ENCODE assay signal across 8 cellular contexts in the genomic region with DNA sequence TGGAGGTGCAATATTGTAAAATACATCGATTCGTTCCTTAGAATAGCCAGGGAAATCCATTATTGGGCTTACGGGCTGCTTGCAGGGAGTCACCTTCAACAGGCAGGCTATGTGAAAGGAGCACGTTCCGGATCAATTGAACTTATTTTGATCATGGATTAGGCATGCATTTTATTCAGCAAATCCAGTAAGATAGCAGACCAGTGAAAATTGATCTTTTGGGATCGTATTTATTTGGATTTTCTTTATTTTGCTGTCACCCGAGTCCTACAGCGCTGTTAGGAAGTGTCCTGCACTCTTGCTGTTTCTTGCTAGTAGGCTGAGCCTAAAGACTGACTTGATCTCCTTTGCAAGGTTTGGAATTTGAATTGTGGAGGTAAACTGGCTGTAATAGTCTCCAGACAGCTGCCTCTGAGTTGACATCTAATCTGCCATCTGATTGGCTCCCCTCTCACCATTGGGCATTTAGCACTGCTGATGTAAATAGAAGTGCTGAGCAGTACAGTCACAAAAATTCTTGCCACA. TPM values are rescaled to one million over a fixed set of nuclear protein-coding genes. Genes with fewer than 3 reads are reported as not detected.
DNase-seq lines count a peak whose midpoint lies in the region; ATAC-seq and TF ChIP-seq lines count a peak whose summit lies in the region.

No MANE protein-coding gene starts in this region.

- DNase-seq in EH (ENCODE audit: low read depth) (peak; percentile 94), NT2/D1 (ENCODE audit: low read depth, low spot score) (no peak), activated T-helper 1 cell treated with Interleukin-2 at 50 U/mL for 16 hours (ENCODE audit: low read depth) (peak; percentile 18), esophagus squamous epithelium (lab: John Stamatoyannopoulos, UW) (no peak), tibial artery (peak in 1 of 2 donors; percentile 64)

- intact Hi-C loops in esophagus squamous epithelium (cut with DNase I) (no loop called here), tibial artery (cut with DNase I; ENCODE audit: low total_unique reads) (no loop called here)

- no peaks in the 10 kb centered on the region for H3K9me3 ChIP-seq in HUES64 (ENCODE audit: insufficient read depth, low read depth, low read length)
- H3K9me3 ChIP-seq in NT2/D1 (ENCODE audit: insufficient read depth, low read length), result no peaks in the 10 kb centered on the region
- H3K9me3 ChIP-seq in esophagus squamous epithelium, result no peaks in the 10 kb centered on the region
- H3K9me3 ChIP-seq in mucosa of stomach (ENCODE audit: control insufficient read depth, low read length), result no peaks in the 10 kb centered on the region
- no peaks in the 10 kb centered on the region for H3K9me3 ChIP-seq in tibial artery

- no peak for TF ChIP-seq CTCF in esophagus squamous epithelium (IDR thresholded peaks at IDR 0.05)
- TF ChIP-seq CTCF in tibial artery (IDR thresholded peaks at IDR 0.05), result no peak

- H3K27me3 ChIP-seq in HUES64 (ENCODE audit: insufficient read depth, low read length) (no peaks in the 10 kb centered on the region), NT2/D1 (ENCODE audit: insufficient read depth, insufficient read length) (no peaks in the 10 kb centered on the region), esophagus squamous epithelium (no peaks in the 10 kb centered on the region), mucosa of stomach (ENCODE audit: control insufficient read depth, insufficient read depth, low read length) (no peaks in the 10 kb centered on the region), tibial artery (no peaks in the 10 kb centered on the region)

- TF ChIP-seq POLR2A in esophagus squamous epithelium (IDR thresholded peaks at IDR 0.05), result peak in 3 of 4 donors; percentile 43 to 78 (median 58)

- peaks cover 58% of the 10 kb centered on the region for H3K4me1 ChIP-seq in HUES64 (ENCODE audit: insufficient read depth, low read length)
- H3K4me1 ChIP-seq in NT2/D1 (ENCODE audit: insufficient read depth, insufficient read length), result no peaks in the 10 kb centered on the region
- H3K4me1 ChIP-seq in esophagus squamous epithelium, result peaks cover 4 to 61% (median 40%) of the 10 kb centered on the region in 3 donors
- peaks cover 6% of the 10 kb centered on the region for H3K4me1 ChIP-seq in mucosa of stomach (ENCODE audit: control insufficient read depth, insufficient read depth, low read length)
- peaks cover 5 to 52% (median 27%) of the 10 kb centered on the region in 4 donors for H3K4me1 ChIP-seq in tibial artery

- H3K4me3 ChIP-seq in HUES64 (ENCODE audit: low read length) (peak overlapping the region; percentile 90), NT2/D1 (ENCODE audit: insufficient read length, low read depth) (peak overlapping the region; percentile 67), esophagus squamous epithelium (peak overlapping the region; percentile 83 to 91 (median 86)), mucosa of stomach (ENCODE audit: low read length) (peak overlapping the region; percentile 74), tibial artery (peak overlapping the region; percentile 86 to 96)

- peak; percentile 57 for ATAC-seq in GM21576 (IDR thresholded peaks at IDR 0.05; ENCODE audit: unreplicated experiment)

- H3K36me3 ChIP-seq in HUES64 (ENCODE audit: insufficient read depth, low read length) (peaks cover 3% of the 10 kb centered on the region; the same call in 1 of the 2 replicates), NT2/D1 (ENCODE audit: insufficient read depth, insufficient read length, low read length) (peaks cover 4% of the 10 kb centered on the region), esophagus squamous epithelium (peaks cover 0 to 1% (median 0%) of the 10 kb centered on the region in 3 donors), mucosa of stomach (ENCODE audit: control insufficient read depth, insufficient read depth, low read length) (no peaks in the 10 kb centered on the region), tibial artery (no peaks in the 10 kb centered on the region)

- H3K9ac ChIP-seq in HUES64 (ENCODE audit: low read depth, low read length) (peak overlapping the region; percentile 98), NT2/D1 (ENCODE audit: insufficient read length, low read depth) (peak overlapping the region; percentile 85), mucosa of stomach (ENCODE audit: low read length) (peak overlapping the region; percentile 87)

- peak overlapping the region; percentile 62 for H3K27ac ChIP-seq in HUES64 (ENCODE audit: low read depth, low read length)
- H3K27ac ChIP-seq in esophagus squamous epithelium, result peak overlapping the region; percentile 98 to 99 (median 99)
- peak overlapping the region; percentile 96 to 98 for H3K27ac ChIP-seq in tibial artery

- WGBS in HUES64, result 1% methylated on average over 8 of the region's 8 CpGs
- 0% methylated on average over 8 of the region's 8 CpGs for WGBS in esophagus squamous epithelium, 2 donors

RNA-seq across cellular contexts. Expression of a gene that starts 3.0 kb away (rescaled TPM):
- 38.0 TPM for polyA plus RNA-seq in HUES64 (2013, experiment 1 of 2)
- 35.7 TPM for polyA plus RNA-seq in HUES64 (2013, experiment 2 of 2)
- 100 to 1,000 TPM in 1 of 4 donors, 10 to 100 TPM in 3; 25.2 to 103 (median 59.5) TPM for total RNA-seq in esophagus squamous epithelium

Comparison
In these comparisons a context has a peak if more than half of its experiments do, and no peak if none do; other contexts are left out.
1. DNase-seq: peak in EH (single experiment) and activated T-helper 1 cell treated with Interleukin-2 at 50 U/mL for 16 hours (single experiment); none in NT2/D1 (single experiment) and esophagus squamous epithelium (single experiment).
2. Peak in every context shown above with its lines, with median percentiles within 50 percentile points of each other: H3K27ac ChIP-seq, H3K4me3 ChIP-seq and H3K9ac ChIP-seq.